8 cellular contexts compared by ENCODE assay signal in the genomic region with DNA sequence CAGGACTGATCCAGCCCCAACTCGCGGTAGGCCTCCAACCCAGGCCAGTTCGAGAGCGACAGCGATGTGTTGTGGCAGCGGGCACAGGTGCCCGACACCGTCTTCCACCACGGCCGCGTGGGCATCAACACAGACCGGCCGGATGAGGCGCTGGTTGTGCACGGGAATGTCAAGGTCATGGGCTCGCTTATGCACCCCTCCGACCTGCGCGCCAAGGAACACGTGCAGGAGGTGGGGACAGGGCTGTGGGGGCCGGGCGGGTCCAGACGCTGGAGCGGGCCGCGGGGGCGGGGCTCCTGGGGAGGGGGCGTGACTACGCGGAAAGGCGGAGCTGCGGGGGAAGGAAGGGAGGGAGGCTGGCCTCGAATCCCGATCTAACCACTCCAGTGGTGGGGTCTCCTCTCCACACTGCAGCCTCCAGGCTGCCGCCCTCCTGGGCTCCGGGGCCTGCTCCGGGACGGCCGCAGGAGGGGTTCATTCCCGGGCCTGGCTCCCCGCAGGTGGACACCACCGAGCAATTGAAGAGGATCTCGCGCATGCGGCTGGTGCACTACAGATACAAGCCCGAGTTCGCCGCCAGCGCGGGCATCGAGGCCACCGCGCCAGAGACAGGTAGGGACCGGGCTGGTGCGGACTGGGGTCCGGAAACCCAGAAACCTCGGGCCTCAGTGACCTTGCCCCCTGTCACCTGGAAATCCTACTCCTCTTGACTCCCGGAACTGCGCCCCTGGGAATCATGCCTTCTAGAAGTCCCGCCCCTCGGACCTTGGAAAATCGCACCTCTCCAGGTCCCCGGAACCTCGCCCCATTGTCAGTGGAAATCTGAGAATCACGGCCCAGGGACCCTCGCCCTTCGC. TPM values are rescaled to one million over a fixed set of nuclear protein-coding genes. Genes with fewer than 3 reads are reported as not detected.
A peak's percentile ranks its signal among the peaks of the same experiment; 100 is the strongest.
DNase-seq lines count a peak whose midpoint lies in the region; ATAC-seq and TF ChIP-seq lines count a peak whose summit lies in the region.

No MANE protein-coding gene starts in this region.

- TF ChIP-seq EP300 in Ishikawa (IDR thresholded peaks at IDR 0.05; ENCODE audit: borderline replicate concordance): no peak

- no peak for TF ChIP-seq RAD21 in Ishikawa (IDR thresholded peaks at IDR 0.05; ENCODE audit: low read depth)

- intact Hi-C loops in cardiac septum (cut with DNase I): no loop called here

- DNase-seq in activated T-cell treated with anti-CD3 and anti-CD28 coated beads, Interleukin-2, amount 50 U/mL, for 48 hours: peak; percentile 73 to 77
- DNase-seq in cardiac septum (ENCODE audit: low spot score) (peak; percentile 81), COR-L47 (lab: John Stamatoyannopoulos, UW) (no peak), EL (no peak)
- peak; percentile 58 for DNase-seq in stimulated activated CD4-positive, alpha-beta T cell treated with anti-CD3 and anti-CD28 coated beads, Interleukin-4, amount 100 ng/mL, for 24 hours

- no peak for ATAC-seq in HG03520 (IDR thresholded peaks at IDR 0.05; ENCODE audit: unreplicated experiment)
- no peak for ATAC-seq in GM19455 (IDR thresholded peaks at IDR 0.05; ENCODE audit: unreplicated experiment)

TF ChIP-seq in Ishikawa, 13 proteins besides CTCF, POLR2A, EP300 and RAD21:
- 0 out of 2 replicates have a peak, but pooled peaks have one; percentile 34 for TF ChIP-seq ZBTB7A (IDR thresholded peaks at IDR 0.05; ENCODE audit: low read depth)
- TF ChIP-seq, protein P1, sequence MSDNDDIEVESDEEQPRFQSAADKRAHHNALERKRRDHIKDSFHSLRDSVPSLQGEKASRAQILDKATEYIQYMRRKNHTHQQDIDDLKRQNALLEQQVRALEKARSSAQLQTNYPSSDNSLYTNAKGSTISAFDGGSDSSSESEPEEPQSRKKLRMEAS (IDR thresholded peaks at IDR 0.05): peak; percentile 68
- TF ChIP-seq, protein P2, sequence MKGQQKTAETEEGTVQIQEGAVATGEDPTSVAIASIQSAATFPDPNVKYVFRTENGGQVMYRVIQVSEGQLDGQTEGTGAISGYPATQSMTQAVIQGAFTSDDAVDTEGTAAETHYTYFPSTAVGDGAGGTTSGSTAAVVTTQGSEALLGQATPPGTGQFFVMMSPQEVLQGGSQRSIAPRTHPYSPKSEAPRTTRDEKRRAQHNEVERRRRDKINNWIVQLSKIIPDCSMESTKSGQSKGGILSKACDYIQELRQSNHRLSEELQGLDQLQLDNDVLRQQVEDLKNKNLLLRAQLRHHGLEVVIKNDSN (IDR thresholded peaks at IDR 0.05): peak; percentile 22; the same call in 1 of the 2 replicates
- no peak for TF ChIP-seq TCF12 (IDR thresholded peaks at IDR 0.05; ENCODE audit: low read depth)
- no peak for TF ChIP-seq TAF1 (IDR thresholded peaks at IDR 0.05; ENCODE audit: low read depth)
- TF ChIP-seq TEAD4 (IDR thresholded peaks at IDR 0.05): no peak
- no peak for TF ChIP-seq YY1 (IDR thresholded peaks at IDR 0.05; ENCODE audit: low read depth)
- no peak for TF ChIP-seq CEBPB (IDR thresholded peaks at IDR 0.05)
- TF ChIP-seq, protein P3, sequence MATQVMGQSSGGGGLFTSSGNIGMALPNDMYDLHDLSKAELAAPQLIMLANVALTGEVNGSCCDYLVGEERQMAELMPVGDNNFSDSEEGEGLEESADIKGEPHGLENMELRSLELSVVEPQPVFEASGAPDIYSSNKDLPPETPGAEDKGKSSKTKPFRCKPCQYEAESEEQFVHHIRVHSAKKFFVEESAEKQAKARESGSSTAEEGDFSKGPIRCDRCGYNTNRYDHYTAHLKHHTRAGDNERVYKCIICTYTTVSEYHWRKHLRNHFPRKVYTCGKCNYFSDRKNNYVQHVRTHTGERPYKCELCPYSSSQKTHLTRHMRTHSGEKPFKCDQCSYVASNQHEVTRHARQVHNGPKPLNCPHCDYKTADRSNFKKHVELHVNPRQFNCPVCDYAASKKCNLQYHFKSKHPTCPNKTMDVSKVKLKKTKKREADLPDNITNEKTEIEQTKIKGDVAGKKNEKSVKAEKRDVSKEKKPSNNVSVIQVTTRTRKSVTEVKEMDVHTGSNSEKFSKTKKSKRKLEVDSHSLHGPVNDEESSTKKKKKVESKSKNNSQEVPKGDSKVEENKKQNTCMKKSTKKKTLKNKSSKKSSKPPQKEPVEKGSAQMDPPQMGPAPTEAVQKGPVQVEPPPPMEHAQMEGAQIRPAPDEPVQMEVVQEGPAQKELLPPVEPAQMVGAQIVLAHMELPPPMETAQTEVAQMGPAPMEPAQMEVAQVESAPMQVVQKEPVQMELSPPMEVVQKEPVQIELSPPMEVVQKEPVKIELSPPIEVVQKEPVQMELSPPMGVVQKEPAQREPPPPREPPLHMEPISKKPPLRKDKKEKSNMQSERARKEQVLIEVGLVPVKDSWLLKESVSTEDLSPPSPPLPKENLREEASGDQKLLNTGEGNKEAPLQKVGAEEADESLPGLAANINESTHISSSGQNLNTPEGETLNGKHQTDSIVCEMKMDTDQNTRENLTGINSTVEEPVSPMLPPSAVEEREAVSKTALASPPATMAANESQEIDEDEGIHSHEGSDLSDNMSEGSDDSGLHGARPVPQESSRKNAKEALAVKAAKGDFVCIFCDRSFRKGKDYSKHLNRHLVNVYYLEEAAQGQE (IDR thresholded peaks at IDR 0.05; ENCODE audit: low read depth): no peak
- no peak for TF ChIP-seq EGR1 (IDR thresholded peaks at IDR 0.05)
- TF ChIP-seq FOXM1 (IDR thresholded peaks at IDR 0.05; ENCODE audit: borderline replicate concordance, low read depth): no peak
- no peak for TF ChIP-seq CREB1 (IDR thresholded peaks at IDR 0.05; ENCODE audit: low read depth)
- no peak for TF ChIP-seq NFIC (IDR thresholded peaks at IDR 0.05)

RNA-seq across cellular contexts. Expression of a gene that starts 14.9 kb away (rescaled TPM):
- total RNA-seq in cardiac septum: 97.1 TPM

RNA-seq across cellular contexts. Expression of a gene that starts 15.2 kb away (rescaled TPM):
- total RNA-seq in cardiac septum: 5.8 TPM

RNA-seq across cellular contexts. Expression of a gene that starts 25.0 kb away (rescaled TPM):
- 0.27 TPM for total RNA-seq in cardiac septum

RNA-seq across cellular contexts. Expression of a gene that starts 39.3 kb away (rescaled TPM):
- 34.0 TPM for total RNA-seq in cardiac septum

RNA-seq across cellular contexts. Expression of a gene that starts 50.6 kb away (rescaled TPM):
- 25.8 TPM for total RNA-seq in cardiac septum

Comparison
In these comparisons a context has a peak if more than half of its experiments do, and no peak if none do; other contexts are left out.
1. DNase-seq: peak in activated T-cell treated with anti-CD3 and anti-CD28 coated beads, Interleukin-2, amount 50 U/mL, for 48 hours (2 of 2), cardiac septum (single experiment) and stimulated activated CD4-positive, alpha-beta T cell treated with anti-CD3 and anti-CD28 coated beads, Interleukin-4, amount 100 ng/mL, for 24 hours (single experiment); none in COR-L47 (single experiment) and EL (single experiment).